ENCODE assay signal across 15 cellular contexts in genomic region chr10:13971586-13972475, GRCh38.
DNase-seq lines count a peak whose midpoint lies in the region; ATAC-seq and TF ChIP-seq lines count a peak whose summit lies in the region.
"Had no signal": no experiment of that assay in that cellular context is flagged by ENCODE, and none has a peak within 500 bp of the region (broad histone marks: within the 10 kb centered on the region; RNA-seq: fewer than 3 reads in every experiment).

No MANE protein-coding gene starts in this region.

- H3K27ac ChIP-seq in suprapubic skin, result no peak overlapping the region
- H3K27ac ChIP-seq: epithelial cell of prostate, upper lobe of left lung had no signal

- H3K9me3 ChIP-seq in suprapubic skin, result no peaks in the 10 kb centered on the region
- H3K9me3 ChIP-seq: upper lobe of left lung had no signal

- H3K4me1 ChIP-seq in suprapubic skin, result no peaks in the 10 kb centered on the region
- H3K4me1 ChIP-seq: upper lobe of left lung had no signal

- H3K36me3 Mint-ChIP-seq in stimulated activated naive CD8-positive, alpha-beta T cell treated with anti-CD3 and anti-CD28 coated beads, Interleukin-15, Interleukin-2, amounts not matched to agents 100 ng/mL and 50 ng/mL, for 24 hours (ENCODE audit: low read depth), result no peaks in the 10 kb centered on the region
- H3K36me3 Mint-ChIP-seq in activated naive CD8-positive, alpha-beta T cell treated with anti-CD3 and anti-CD28 coated beads for 36 hours, result no peaks in the 10 kb centered on the region

- no peak for ATAC-seq in stimulated activated naive CD8-positive, alpha-beta T cell treated with anti-CD3 and anti-CD28 coated beads, Interleukin-15, Interleukin-2, amounts not matched to agents 100 U/mL and 50 U/mL, for 24 hours
- ATAC-seq in GM21526 (IDR thresholded peaks at IDR 0.05; ENCODE audit: low FRiP score, unreplicated experiment), result no peak

- peaks cover 18% of the 10 kb centered on the region for H3K4me1 Mint-ChIP-seq in stimulated activated naive CD8-positive, alpha-beta T cell treated with anti-CD3 and anti-CD28 coated beads, Interleukin-15, Interleukin-2, amounts not matched to agents 100 ng/mL and 50 ng/mL, for 24 hours (ENCODE audit: low read depth)
- H3K4me1 Mint-ChIP-seq in activated naive CD8-positive, alpha-beta T cell treated with anti-CD3 and anti-CD28 coated beads for 36 hours, result peaks cover 11% of the 10 kb centered on the region
- H3K4me1 Mint-ChIP-seq: naive B cell had no signal

- TF ChIP-seq CTCF in choroid plexus epithelial cell (conservative IDR thresholded peaks at IDR 0.05; ENCODE audit: low read depth, low read length), result no peak
- TF ChIP-seq CTCF in suprapubic skin (IDR thresholded peaks at IDR 0.05), result no peak

- TF ChIP-seq POLR2A in suprapubic skin (IDR thresholded peaks at IDR 0.05), result no peak

- no peaks in the 10 kb centered on the region for H3K36me3 ChIP-seq in suprapubic skin
- H3K36me3 ChIP-seq: upper lobe of left lung had no signal

- no peak overlapping the region for H3K4me3 Mint-ChIP-seq in stimulated activated naive CD8-positive, alpha-beta T cell treated with anti-CD3 and anti-CD28 coated beads, Interleukin-15, Interleukin-2, amounts not matched to agents 100 ng/mL and 50 ng/mL, for 24 hours
- no peak overlapping the region for H3K4me3 Mint-ChIP-seq in activated naive CD8-positive, alpha-beta T cell treated with anti-CD3 and anti-CD28 coated beads for 36 hours
- H3K4me3 Mint-ChIP-seq: naive B cell had no signal

- H3K27ac Mint-ChIP-seq in stimulated activated naive CD8-positive, alpha-beta T cell treated with anti-CD3 and anti-CD28 coated beads, Interleukin-15, Interleukin-2, amounts not matched to agents 100 ng/mL and 50 ng/mL, for 24 hours, result peak overlapping the region; percentile 53
- no peak overlapping the region for H3K27ac Mint-ChIP-seq in activated naive CD8-positive, alpha-beta T cell treated with anti-CD3 and anti-CD28 coated beads for 36 hours

- H3K4me3 ChIP-seq in choroid plexus epithelial cell (ENCODE audit: low read depth, low read length), result no peak overlapping the region
- H3K4me3 ChIP-seq in suprapubic skin, result no peak overlapping the region
- H3K4me3 ChIP-seq: upper lobe of left lung had no signal

- WGBS in suprapubic skin, result 32% methylated on average over 10 of the region's 10 CpGs

- no peaks in the 10 kb centered on the region for H3K27me3 ChIP-seq in suprapubic skin
- H3K27me3 ChIP-seq: upper lobe of left lung had no signal

- H3K9me3 Mint-ChIP-seq in stimulated activated naive CD8-positive, alpha-beta T cell treated with anti-CD3 and anti-CD28 coated beads, Interleukin-15, Interleukin-2, amounts not matched to agents 100 ng/mL and 50 ng/mL, for 24 hours, result no peaks in the 10 kb centered on the region
- H3K9me3 Mint-ChIP-seq in activated naive CD8-positive, alpha-beta T cell treated with anti-CD3 and anti-CD28 coated beads for 36 hours, result no peaks in the 10 kb centered on the region

- no peak for DNase-seq in stimulated activated naive CD8-positive, alpha-beta T cell treated with anti-CD3 and anti-CD28 coated beads, Interleukin-15, Interleukin-2, amounts not matched to agents 100 U/mL and 50 U/mL, for 24 hours
- DNase-seq in choroid plexus epithelial cell (ENCODE audit: low read depth), result peak; percentile 30
- peak; percentile 15 for DNase-seq in left kidney (ENCODE audit: low read depth, low spot score)
- no peak for DNase-seq in activated naive CD8-positive, alpha-beta T cell treated with anti-CD3 and anti-CD28 coated beads for 36 hours
- no peak for DNase-seq in suprapubic skin (ENCODE audit: low spot score in 2 of 2)
- DNase-seq in NCI-H1694 (lab: John Stamatoyannopoulos, UW), result no peak
- DNase-seq: activated CD8-positive, alpha-beta memory T cell treated with anti-CD3 and anti-CD28 coated beads, Interleukin-2, amount 50 U/mL, for 48 hours; DND-41; MV-4-11; naive B cell; small intestine; upper lobe of left lung had no signal

- no peak for TF ChIP-seq EP300 in suprapubic skin (IDR thresholded peaks at IDR 0.05)

- H3K27me3 Mint-ChIP-seq in stimulated activated naive CD8-positive, alpha-beta T cell treated with anti-CD3 and anti-CD28 coated beads, Interleukin-15, Interleukin-2, amounts not matched to agents 100 ng/mL and 50 ng/mL, for 24 hours, result peaks cover 15% of the 10 kb centered on the region
- no peaks in the 10 kb centered on the region for H3K27me3 Mint-ChIP-seq in activated naive CD8-positive, alpha-beta T cell treated with anti-CD3 and anti-CD28 coated beads for 36 hours

Comparison
In these comparisons a context has a peak if more than half of its experiments do, and no peak if none do; other contexts are left out.
1. DNase-seq: peak in choroid plexus epithelial cell (single experiment) and left kidney (single experiment); none in stimulated activated naive CD8-positive, alpha-beta T cell treated with anti-CD3 and anti-CD28 coated beads, Interleukin-15, Interleukin-2, amounts not matched to agents 100 U/mL and 50 U/mL, for 24 hours (single experiment), activated naive CD8-positive, alpha-beta T cell treated with anti-CD3 and anti-CD28 coated beads for 36 hours (single experiment), suprapubic skin (0 of 2) and NCI-H1694 (single experiment).